ENCODE assay signal across 17 cellular contexts in genomic region chr14:22794533-22794932, GRCh38.
DNase-seq lines count a peak whose midpoint lies in the region; ATAC-seq lines count a peak whose summit lies in the region.
"Had no signal": no experiment of that assay in that cellular context is flagged by ENCODE, and none has a peak within 500 bp of the region (broad histone marks: within the 10 kb centered on the region; RNA-seq: fewer than 3 reads in every experiment).

No MANE protein-coding gene starts in this region.

- ATAC-seq in GM18511 (IDR thresholded peaks at IDR 0.05; ENCODE audit: unreplicated experiment) = peak; percentile 61
- peak; percentile 40 for ATAC-seq in GM21360 (IDR thresholded peaks at IDR 0.05; ENCODE audit: unreplicated experiment)
- ATAC-seq in HG03097 (IDR thresholded peaks at IDR 0.05; ENCODE audit: low FRiP score, unreplicated experiment) = peak; percentile 34
- ATAC-seq: activated T-cell treated with anti-CD3 and anti-CD28 coated beads, Interleukin-2, amount 50 U/mL, for 72 hours had no signal

- DNase-seq in left kidney (ENCODE audit: low read depth, low spot score) (peak; percentile 55), inferior parietal cortex (ENCODE audit: extremely low spot score) (no peak), amygdala (lab: John Stamatoyannopoulos, UW) (no peak), MV-4-11 (lab: John Stamatoyannopoulos, UW) (no peak)
- DNase-seq in activated CD8-positive, alpha-beta memory T cell treated with anti-CD3 and anti-CD28 coated beads, Interleukin-2, amount 50 U/mL, for 4 hours = no peak
- DNase-seq: activated CD4-positive, alpha-beta T cell treated with anti-CD3 and anti-CD28 coated beads for 4 hours; activated T-cell treated with anti-CD3 and anti-CD28 coated beads, Interleukin-2, amount 50 U/mL, for 72 hours; C1 segment of cervical spinal cord; foreskin fibroblast; immature natural killer cell; Kasumi-1; NCI-H1930; retina; substantia nigra had no signal
